ENCODE assay signal across 1 cellular context in the genomic region with DNA sequence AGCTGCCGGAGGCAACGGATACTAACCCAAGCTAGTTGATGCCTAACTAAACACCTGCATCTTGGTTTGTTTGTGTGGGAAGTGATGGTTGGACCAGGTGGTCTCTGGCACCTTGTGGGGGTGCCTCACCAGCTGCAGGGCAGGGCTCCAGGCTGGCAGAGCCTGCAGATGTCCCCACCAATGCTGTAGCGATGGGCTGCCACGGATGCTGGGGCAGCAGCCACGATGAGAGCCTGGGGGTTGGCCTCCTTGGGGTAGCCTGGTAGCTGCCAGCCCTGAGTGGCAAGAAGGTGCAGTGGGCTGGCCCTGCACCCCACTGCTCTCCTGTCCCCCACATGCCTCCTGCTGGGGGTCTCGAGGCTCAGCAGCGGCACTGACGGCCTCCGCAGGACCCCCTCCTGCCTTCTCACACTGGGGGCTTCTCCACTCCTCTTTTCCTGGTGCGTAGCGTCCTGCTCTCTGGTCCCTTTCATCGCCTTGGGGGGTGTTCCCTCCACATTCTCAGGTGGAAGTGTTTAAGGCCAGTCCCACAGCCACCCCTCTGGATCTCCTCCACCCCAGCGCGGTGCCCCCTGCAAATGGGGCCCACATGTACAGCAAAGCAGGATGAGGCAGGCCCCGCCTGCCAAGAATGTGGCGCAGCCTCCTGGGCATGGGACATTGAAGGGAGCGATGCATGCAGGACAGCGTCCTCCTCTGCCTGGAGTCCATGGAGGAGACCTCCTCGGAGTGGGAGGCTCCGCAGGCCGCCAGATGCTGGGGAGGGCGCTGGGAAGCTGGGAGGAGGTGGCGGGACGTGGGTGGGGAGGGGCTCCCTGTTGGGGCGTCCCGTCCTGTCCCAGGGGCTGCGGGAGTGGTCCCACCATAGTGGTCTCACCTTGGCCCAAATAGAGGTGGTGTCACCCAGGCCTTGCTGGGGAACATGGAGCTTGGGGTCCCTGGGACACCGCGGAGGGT.
TF ChIP-seq lines count a peak whose summit lies in the region.

No MANE protein-coding gene starts in this region.

TF ChIP-seq in WTC11, 78 proteins besides CTCF, POLR2A, EP300 and RAD21 (continued from another document):
- TF ChIP-seq ZMAT4 (CRISPR knock-in tag; IDR thresholded peaks at IDR 0.05) = no peak
- TF ChIP-seq ZNF138 (CRISPR knock-in tag; conservative IDR thresholded peaks at IDR 0.05) = no peak
- TF ChIP-seq ZNF121 (CRISPR knock-in tag; IDR thresholded peaks at IDR 0.05) = no peak
- no peak for TF ChIP-seq MAX (CRISPR knock-in tag; IDR thresholded peaks at IDR 0.05)
- no peak for TF ChIP-seq MYBL2 (CRISPR knock-in tag; IDR thresholded peaks at IDR 0.05)
- no peak for TF ChIP-seq ATF1 (CRISPR knock-in tag; IDR thresholded peaks at IDR 0.05)
- no peak for TF ChIP-seq E2F4 (CRISPR knock-in tag; IDR thresholded peaks at IDR 0.05; ENCODE audit: borderline replicate concordance, low read depth)
- no peak for TF ChIP-seq ZNF219 (CRISPR knock-in tag; IDR thresholded peaks at IDR 0.05; ENCODE audit: borderline replicate concordance)
- TF ChIP-seq ESRRA (CRISPR knock-in tag; IDR thresholded peaks at IDR 0.05; ENCODE audit: borderline replicate concordance) = no peak
- TF ChIP-seq HMGA2 (CRISPR knock-in tag; IDR thresholded peaks at IDR 0.05) = no peak
